ENCODE assay signal across 32 cellular contexts in genomic region chr1:54663723-54664122, GRCh38. TPM values are rescaled to one million over a fixed set of nuclear protein-coding genes. Genes with fewer than 3 reads are reported as not detected.
"Had no signal": no experiment of that assay in that cellular context is flagged by ENCODE, and none has a peak within 500 bp of the region (broad histone marks: within the 10 kb centered on the region; RNA-seq: fewer than 3 reads in every experiment).

No MANE protein-coding gene starts in this region.

- H3K4me3 ChIP-seq: colonic mucosa, gastrocnemius medialis, mucosa of descending colon, sigmoid colon, thoracic aorta had no signal

- H3K36me3 ChIP-seq: colonic mucosa, gastrocnemius medialis had no signal

- H3K9me3 ChIP-seq: colonic mucosa, gastrocnemius medialis, mucosa of descending colon, sigmoid colon, thoracic aorta had no signal

- H3K27ac ChIP-seq: colonic mucosa, gastrocnemius medialis, sigmoid colon, thoracic aorta had no signal

- DNase-seq: activated CD4-positive, alpha-beta T cell treated with anti-CD3 and anti-CD28 coated beads for 36 hours; activated CD4-positive, CD25-positive, alpha-beta regulatory T cell; activated CD8-positive, alpha-beta memory T cell treated with anti-CD3 and anti-CD28 coated beads, Interleukin-2, amount 10 ng/mL, durations not matched to agents 7 days and 5 days; activated CD8-positive, alpha-beta T cell treated with anti-CD3 and anti-CD28 coated beads, Interleukin-2, amount 10 ng/mL, durations not matched to agents 7 days and 5 days; activated naive CD8-positive, alpha-beta T cell treated with anti-CD3 and anti-CD28 coated beads, Interleukin-2, amount 50 U/mL, for 24 hours; activated T-cell treated with anti-CD3 and anti-CD28 coated beads, Interleukin-2, amount 50 U/mL, for 48 hours; amygdala; caudate nucleus; colonic mucosa; effector CD8-positive, alpha-beta T cell; erythroblast; gastrocnemius medialis; glutamatergic neuron; hippocampal formation; left cardiac atrium; left ventricle myocardium superior; mucosa of descending colon; posterior cingulate gyrus; sigmoid colon; small intestine; stimulated activated CD4-positive, alpha-beta T cell treated with anti-CD3 and anti-CD28 coated beads, Interleukin-4, amount 100 ng/mL, for 24 hours; T-helper 9 cell; trophoblast cell had no signal

- FAIRE-seq: keratinocyte, small intestine, urothelium cell line had no signal

- H3K4me1 ChIP-seq: colonic mucosa, gastrocnemius medialis, sigmoid colon had no signal

- H3K27me3 ChIP-seq: colonic mucosa, gastrocnemius medialis, sigmoid colon had no signal

RNA-seq across cellular contexts. Expression of gene MROH7, which starts 22.1 kb away (rescaled TPM):
- total RNA-seq: activated CD8-positive, alpha-beta memory T cell treated with anti-CD3 and anti-CD28 coated beads, Interleukin-2, amount 10 ng/mL, durations not matched to agents 7 days and 5 days; activated CD8-positive, alpha-beta T cell treated with anti-CD3 and anti-CD28 coated beads, Interleukin-2, amount 10 ng/mL, durations not matched to agents 7 days and 5 days; lung microvascular endothelial cell had no signal
- polyA plus RNA-seq: keratinocyte had no signal

RNA-seq across cellular contexts. Expression of gene FAM151A, which starts 40.4 kb away (rescaled TPM):
- total RNA-seq: activated CD4-positive, alpha-beta T cell treated with anti-CD3 and anti-CD28 coated beads for 36 hours; activated CD8-positive, alpha-beta memory T cell treated with anti-CD3 and anti-CD28 coated beads, Interleukin-2, amount 10 ng/mL, durations not matched to agents 7 days and 5 days; activated CD8-positive, alpha-beta T cell treated with anti-CD3 and anti-CD28 coated beads, Interleukin-2, amount 10 ng/mL, durations not matched to agents 7 days and 5 days; activated T-helper 2 cell treated with anti-CD3 and anti-CD28 coated beads, Interferon-gamma antibody, Interleukin-2, Interleukin-4, amounts not matched to agents 10 μg/mL and 5 μg/mL and 100 μg/mL, durations not matched to agents 14 hours and 24 hours and 36 hours; dermis microvascular lymphatic vessel endothelial cell; gastrocnemius medialis; lung microvascular endothelial cell; myocyte; natural killer cell treated with Interleukin-12 subunit alpha and Interleukin-12 subunit beta and Interleukin-15 and Interleukin-18, amount 100 ng/mL, for 72 hours; osteoblast; sigmoid colon; thoracic aorta had no signal
